15 cellular contexts compared by ENCODE assay signal in the genomic region with DNA sequence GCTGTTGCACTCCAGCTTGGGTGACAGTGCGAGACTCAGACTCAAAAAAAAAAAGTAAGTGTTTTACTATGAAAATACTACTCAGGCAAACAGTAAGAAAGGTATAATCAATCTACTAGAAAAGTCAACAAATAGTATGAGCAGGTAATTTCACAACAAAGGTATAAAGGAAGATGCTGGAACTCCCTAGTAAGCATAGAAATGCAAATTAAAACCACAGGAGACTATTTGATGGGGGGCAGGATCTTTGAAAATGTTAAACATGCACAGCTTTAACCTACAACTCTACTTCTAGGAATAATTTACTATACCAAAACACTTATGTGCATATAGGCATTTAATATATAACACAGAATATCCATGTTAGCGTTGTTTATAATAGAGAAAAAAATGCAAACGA. TPM values are rescaled to one million over a fixed set of nuclear protein-coding genes. Genes with fewer than 3 reads are reported as not detected.
DNase-seq lines count a peak whose midpoint lies in the region; ATAC-seq and TF ChIP-seq lines count a peak whose summit lies in the region.
"Had no signal": no experiment of that assay in that cellular context is flagged by ENCODE, and none has a peak within 500 bp of the region (broad histone marks: within the 10 kb centered on the region; RNA-seq: fewer than 3 reads in every experiment).

No MANE protein-coding gene starts in this region.

- DNase-seq in WTC11 (ENCODE audit: low spot score) = no peak
- no peak for DNase-seq in NCI-H2227 (lab: John Stamatoyannopoulos, UW; ENCODE audit: unreplicated experiment)
- no peak for DNase-seq in activated CD4-positive, alpha-beta T cell treated with anti-CD3 and anti-CD28 coated beads for 36 hours
- no peak for DNase-seq in NCI-H146 treated with DMSO at 0.1 percent for 48 hours (lab: John Stamatoyannopoulos, UW; ENCODE audit: unreplicated experiment)
- DNase-seq: AML-193; Caco-2; CD4-positive, alpha-beta T cell; DMS79; GDM1; HCEC 1CT had no signal

- no peak overlapping the region for H3K27ac ChIP-seq in iPS-20b (ENCODE audit: low read length)
- H3K27ac ChIP-seq: C4-2B, HL-60 had no signal

- no peaks in the 10 kb centered on the region; the same call in 1 of the 2 replicates for H3K27me3 Mint-ChIP-seq in WTC11 (ENCODE audit: low read depth)
- H3K27me3 Mint-ChIP-seq in activated CD4-positive, alpha-beta T cell treated with anti-CD3 and anti-CD28 coated beads for 36 hours = peaks cover 4% of the 10 kb centered on the region
- H3K27me3 Mint-ChIP-seq: CD4-positive, alpha-beta T cell had no signal

- POLR2A ChIA-PET in WTC11 (lab: Charles Lee) = no interaction called here
- POLR2A ChIA-PET in activated CD4-positive, alpha-beta T cell treated with anti-CD3 and anti-CD28 coated beads for 36 hours (lab: Charles Lee) = no interaction called here

- no peak overlapping the region for H3K4me3 ChIP-seq in Loucy (ENCODE audit: low read length, poor library complexity, severe bottlenecking)
- peak overlapping the region; percentile 15; the same call in 1 of the 2 replicates for H3K4me3 ChIP-seq in iPS-20b (ENCODE audit: low read length)

- peak; percentile 60; the same call in 1 of the 2 replicates for ATAC-seq in WTC11
- ATAC-seq in activated CD4-positive, alpha-beta T cell treated with anti-CD3 and anti-CD28 coated beads for 36 hours = no peak
- no peak for ATAC-seq in GM19035 (IDR thresholded peaks at IDR 0.05; ENCODE audit: unreplicated experiment)

- H3K79me2 ChIP-seq in Loucy (ENCODE audit: insufficient read depth, low read length) = no peaks in the 10 kb centered on the region

- no peak for TF ChIP-seq CTCF in Loucy (conservative IDR thresholded peaks at IDR 0.05; ENCODE audit: low read length)
- TF ChIP-seq CTCF in WTC11 (IDR thresholded peaks at IDR 0.05) = no peak

- no peaks in the 10 kb centered on the region for H3K27me3 ChIP-seq in Loucy (ENCODE audit: insufficient read depth, low read length, poor library complexity, severe bottlenecking)
- no peaks in the 10 kb centered on the region for H3K27me3 ChIP-seq in iPS-20b (ENCODE audit: insufficient read depth, low read length)

- no peaks in the 10 kb centered on the region for H3F3A ChIP-seq in Loucy (ENCODE audit: low read depth)

- H3K9me2 ChIP-seq in Loucy (replicated peaks; ENCODE audit: low read depth, low read length) = no peaks in the 10 kb centered on the region

- no peak overlapping the region for H3K4me2 ChIP-seq in Loucy (ENCODE audit: low read depth, low read length, poor library complexity, severe bottlenecking)

- H3K4me1 ChIP-seq in Loucy (ENCODE audit: insufficient read depth, low read length, poor library complexity, severe bottlenecking) = peaks cover 33% of the 10 kb centered on the region
- peaks cover 9% of the 10 kb centered on the region; the same call in 1 of the 2 replicates for H3K4me1 ChIP-seq in iPS-20b (ENCODE audit: insufficient read depth, low read length)
- H3K4me1 ChIP-seq: Caco-2 had no signal

- H3K9me3 Mint-ChIP-seq in WTC11 = peaks cover 4% of the 10 kb centered on the region
- H3K9me3 Mint-ChIP-seq in activated CD4-positive, alpha-beta T cell treated with anti-CD3 and anti-CD28 coated beads for 36 hours (ENCODE audit: low read depth) = no peaks in the 10 kb centered on the region
- H3K9me3 Mint-ChIP-seq: CD4-positive, alpha-beta T cell had no signal

- no peaks in the 10 kb centered on the region for H4K20me1 ChIP-seq in Loucy (ENCODE audit: insufficient read depth, low read length, poor library complexity, severe bottlenecking)

- peaks cover 31% of the 10 kb centered on the region for H3K4me1 Mint-ChIP-seq in WTC11
- no peaks in the 10 kb centered on the region for H3K4me1 Mint-ChIP-seq in activated CD4-positive, alpha-beta T cell treated with anti-CD3 and anti-CD28 coated beads for 36 hours

- H3K9me3 ChIP-seq in Loucy (ENCODE audit: insufficient read depth, low read depth, low read length) (no peaks in the 10 kb centered on the region), iPS-20b (ENCODE audit: insufficient read depth, low read depth, low read length) (no peaks in the 10 kb centered on the region)
- H3K9me3 ChIP-seq: Caco-2 had no signal

- no peaks in the 10 kb centered on the region for H3K36me3 Mint-ChIP-seq in WTC11
- no peaks in the 10 kb centered on the region for H3K36me3 Mint-ChIP-seq in activated CD4-positive, alpha-beta T cell treated with anti-CD3 and anti-CD28 coated beads for 36 hours (ENCODE audit: low read depth)

- H3K4me3 Mint-ChIP-seq in WTC11 = no peak overlapping the region
- no peak overlapping the region for H3K4me3 Mint-ChIP-seq in activated CD4-positive, alpha-beta T cell treated with anti-CD3 and anti-CD28 coated beads for 36 hours
- H3K4me3 Mint-ChIP-seq: CD4-positive, alpha-beta T cell had no signal

- H3K9ac ChIP-seq in Loucy (ENCODE audit: low read depth, low read length, poor library complexity, severe bottlenecking) = no peak overlapping the region
- no peak overlapping the region for H3K9ac ChIP-seq in iPS-20b (ENCODE audit: low read depth, low read length)

- CTCF ChIA-PET in WTC11 (lab: Charles Lee) = interaction anchor here (0.5 kb wide), 1 partner anchor 106 kb away, joined by 3 read pairs; no protein-coding TSS in a partner anchor
- CTCF ChIA-PET in activated CD4-positive, alpha-beta T cell treated with anti-CD3 and anti-CD28 coated beads for 36 hours (lab: Charles Lee) = no interaction called here

- intact Hi-C loops in activated CD4-positive, alpha-beta T cell treated with anti-CD3 and anti-CD28 coated beads for 36 hours (cut with DNase I, micrococcal nuclease) = no loop called here

- H3K36me3 ChIP-seq in Loucy (ENCODE audit: insufficient read depth, low read length) = no peaks in the 10 kb centered on the region
- H3K36me3 ChIP-seq in iPS-20b (ENCODE audit: insufficient read depth, low read depth, low read length) = no peaks in the 10 kb centered on the region

- H2AFZ ChIP-seq in Loucy (ENCODE audit: low read length) = 0 out of 2 replicates have a peak overlapping the region, but pooled peaks have one; percentile 46

- no peak overlapping the region for H3K27ac Mint-ChIP-seq in WTC11
- no peak overlapping the region for H3K27ac Mint-ChIP-seq in activated CD4-positive, alpha-beta T cell treated with anti-CD3 and anti-CD28 coated beads for 36 hours
- H3K27ac Mint-ChIP-seq: CD4-positive, alpha-beta T cell had no signal

TF ChIP-seq in WTC11, 78 proteins besides CTCF, POLR2A, EP300 and RAD21:
- TF ChIP-seq KAT7 (CRISPR knock-in tag; IDR thresholded peaks at IDR 0.05; ENCODE audit: borderline replicate concordance) = no peak
- TF ChIP-seq, protein P1, sequence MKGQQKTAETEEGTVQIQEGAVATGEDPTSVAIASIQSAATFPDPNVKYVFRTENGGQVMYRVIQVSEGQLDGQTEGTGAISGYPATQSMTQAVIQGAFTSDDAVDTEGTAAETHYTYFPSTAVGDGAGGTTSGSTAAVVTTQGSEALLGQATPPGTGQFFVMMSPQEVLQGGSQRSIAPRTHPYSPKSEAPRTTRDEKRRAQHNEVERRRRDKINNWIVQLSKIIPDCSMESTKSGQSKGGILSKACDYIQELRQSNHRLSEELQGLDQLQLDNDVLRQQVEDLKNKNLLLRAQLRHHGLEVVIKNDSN (CRISPR knock-in tag; IDR thresholded peaks at IDR 0.05) = no peak
- no peak for TF ChIP-seq MXD4 (CRISPR knock-in tag; IDR thresholded peaks at IDR 0.05; ENCODE audit: borderline replicate concordance)
- no peak for TF ChIP-seq ESRRA (CRISPR knock-in tag; IDR thresholded peaks at IDR 0.05; ENCODE audit: borderline replicate concordance)
- TF ChIP-seq, protein P2, sequence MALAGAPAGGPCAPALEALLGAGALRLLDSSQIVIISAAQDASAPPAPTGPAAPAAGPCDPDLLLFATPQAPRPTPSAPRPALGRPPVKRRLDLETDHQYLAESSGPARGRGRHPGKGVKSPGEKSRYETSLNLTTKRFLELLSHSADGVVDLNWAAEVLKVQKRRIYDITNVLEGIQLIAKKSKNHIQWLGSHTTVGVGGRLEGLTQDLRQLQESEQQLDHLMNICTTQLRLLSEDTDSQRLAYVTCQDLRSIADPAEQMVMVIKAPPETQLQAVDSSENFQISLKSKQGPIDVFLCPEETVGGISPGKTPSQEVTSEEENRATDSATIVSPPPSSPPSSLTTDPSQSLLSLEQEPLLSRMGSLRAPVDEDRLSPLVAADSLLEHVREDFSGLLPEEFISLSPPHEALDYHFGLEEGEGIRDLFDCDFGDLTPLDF (CRISPR knock-in tag; IDR thresholded peaks at IDR 0.05) = no peak
- no peak for TF ChIP-seq ZNF396 (CRISPR knock-in tag; IDR thresholded peaks at IDR 0.05; ENCODE audit: borderline replicate concordance)

RNA-seq across cellular contexts. Expression of a gene that starts 24.3 kb away (rescaled TPM):
- total RNA-seq in WTC11 (2021) = 0.11 to 0.18 TPM (median 0.11 TPM) in 3 replicates
- total RNA-seq in activated CD4-positive, alpha-beta T cell treated with anti-CD3 and anti-CD28 coated beads for 36 hours = not detected
- total RNA-seq: Caco-2; CD4-positive, alpha-beta T cell had no signal

RNA-seq across cellular contexts. Expression of a gene that starts 43.6 kb away (rescaled TPM):
- 3.4 to 4.3 TPM (median 3.7 TPM) in 3 replicates for total RNA-seq in WTC11 (2021)
- 10 to 100 TPM; 32.3 to 37.4 TPM for total RNA-seq in activated CD4-positive, alpha-beta T cell treated with anti-CD3 and anti-CD28 coated beads for 36 hours
